1 cellular context compared by ENCODE assay signal in the genomic region with DNA sequence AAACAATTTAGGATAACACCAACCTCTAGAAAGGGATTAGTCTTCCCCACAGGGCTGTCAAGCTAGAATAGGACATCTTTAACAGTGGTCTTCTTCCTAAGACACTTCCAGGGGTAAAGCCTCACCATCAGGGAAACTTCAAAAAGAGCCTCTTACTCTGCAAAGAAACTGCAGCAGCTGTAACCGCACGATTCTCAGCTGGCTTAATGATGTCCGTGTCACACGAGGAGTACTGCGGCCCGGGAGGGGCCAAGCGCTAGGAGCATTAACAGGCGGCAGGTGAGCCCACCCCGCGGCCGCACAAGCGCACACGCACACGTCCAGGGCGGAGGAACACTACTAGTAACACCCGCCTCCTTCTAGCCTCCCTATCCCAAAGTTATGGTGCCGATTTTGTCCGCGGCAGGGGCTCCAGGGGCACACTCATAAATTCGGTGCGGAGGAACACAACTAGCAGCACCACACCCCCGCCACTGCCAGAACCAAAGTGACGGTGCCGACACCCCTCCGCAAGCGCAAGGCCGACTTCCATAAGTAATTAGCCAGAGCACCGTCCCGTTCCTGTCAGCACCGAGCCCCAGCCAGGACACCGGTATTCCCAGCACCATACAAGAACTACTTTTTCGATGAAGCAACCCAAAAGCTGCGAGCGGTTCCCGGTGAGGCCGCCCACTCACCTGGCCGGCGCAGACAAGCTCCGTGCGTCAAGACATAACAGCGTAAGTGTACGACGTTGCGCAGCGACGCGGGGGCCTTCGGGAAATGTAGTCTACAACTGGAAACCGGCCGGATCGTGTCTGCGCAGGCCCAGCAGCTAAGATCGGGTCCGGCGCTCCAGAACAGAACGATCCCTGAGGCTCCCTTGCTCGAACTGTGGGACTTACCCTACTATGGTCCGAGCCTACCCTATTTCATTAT.
TF ChIP-seq lines count a peak whose summit lies in the region.

TSS of gene ZNF540 (plus strand) at position 813 of the 918 bp plus-strand sequence. CDS start 3,572 bp downstream, outside the sequence.
TSS of gene ZNF571 (minus strand) at position 729 of the 918 bp plus-strand sequence. CDS start 8,116 bp downstream, outside the sequence.

TF ChIP-seq in neural cell, 6 proteins besides CTCF, POLR2A, EP300 and RAD21 (continued from another document):
- no peak for TF ChIP-seq REST (IDR thresholded peaks at IDR 0.05; ENCODE audit: borderline replicate concordance)
